In the genomic region with DNA sequence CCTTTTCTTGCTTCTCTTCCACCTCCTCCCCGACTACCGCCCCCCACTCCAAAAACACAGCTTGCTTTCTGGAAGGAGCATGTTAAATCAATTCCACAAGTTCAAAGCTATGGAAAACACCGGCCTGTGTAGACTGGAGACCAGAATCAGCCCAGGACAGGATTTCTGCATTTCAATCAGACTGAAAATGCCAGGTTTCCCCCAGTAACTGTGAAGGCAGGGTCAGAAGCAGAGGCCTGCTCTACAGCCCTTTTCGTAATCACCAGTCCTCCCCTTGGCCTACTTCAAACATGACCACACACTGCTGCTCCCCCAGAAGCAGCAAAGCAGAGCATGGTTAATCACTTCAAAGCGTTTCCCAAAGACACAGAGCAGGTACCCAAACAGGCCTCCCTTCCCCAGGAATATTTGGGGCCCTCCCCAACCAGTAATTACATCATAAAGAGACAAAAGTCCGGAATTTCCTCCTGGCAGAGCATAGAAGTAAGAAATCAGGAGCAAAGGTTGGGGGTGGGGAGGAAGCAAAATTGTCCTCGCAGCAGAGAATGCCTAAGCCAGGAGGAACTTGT, we compare ENCODE assay signal across 8 cellular contexts. TPM values are rescaled to one million over a fixed set of nuclear protein-coding genes. Genes with fewer than 3 reads are reported as not detected.
DNase-seq lines count a peak whose midpoint lies in the region; ATAC-seq lines count a peak whose summit lies in the region.

No MANE protein-coding gene starts in this region.

- peaks cover 92 to 100% (median 97%) of the 10 kb centered on the region in 10 experiments for H3K4me1 ChIP-seq in BLaER1 treated with 17β-estradiol and CSF1 and Interleukin-3, amounts not matched to agents 10 nM and 100 nM
- H3K4me1 ChIP-seq in mesenchymal stem cell (ENCODE audit: control insufficient read depth, insufficient read depth, low read depth, low read length) (peaks cover 39% of the 10 kb centered on the region), aorta (ENCODE audit: control insufficient read depth in 1 of 2, insufficient read depth in 2 of 2, low read length in 2 of 2) (no peaks in the 10 kb centered on the region), SJCRH30 (peaks cover 21% of the 10 kb centered on the region)

- peaks cover 0 to 6% (median 0%) of the 10 kb centered on the region in 11 experiments; a peak in 2 of 22 replicates for H3K9me3 ChIP-seq in BLaER1 treated with 17β-estradiol and CSF1 and Interleukin-3, amounts not matched to agents 10 nM and 100 nM (replicated peaks in 1 of 11)
- H3K9me3 ChIP-seq in mesenchymal stem cell (ENCODE audit: control insufficient read depth, low read length) (no peaks in the 10 kb centered on the region), aorta (ENCODE audit: control insufficient read depth, low read length) (no peaks in the 10 kb centered on the region), SJCRH30 (replicated peaks) (no peaks in the 10 kb centered on the region)

- H3K4me1 Mint-ChIP-seq in dendritic cell treated with granulocyte-macrophage colony-stimulating factor and Interleukin-4, amounts not matched to agents 40 ng/mL and 50 ng/mL, for 4 days (ENCODE audit: low read depth), result peaks cover 74% of the 10 kb centered on the region

- no peak overlapping the region for H2AFZ ChIP-seq in mesenchymal stem cell (ENCODE audit: low read depth, low read length)

- H3K36me3 Mint-ChIP-seq in dendritic cell treated with granulocyte-macrophage colony-stimulating factor and Interleukin-4, amounts not matched to agents 40 ng/mL and 50 ng/mL, for 4 days (ENCODE audit: low read depth), result peaks cover 14% of the 10 kb centered on the region

- H4K20me1 ChIP-seq in BLaER1 treated with 17β-estradiol and CSF1 and Interleukin-3, amounts not matched to agents 10 nM and 100 nM, result peaks cover 28 to 99% (median 84%) of the 10 kb centered on the region in 11 experiments; a peak in 20 of 22 replicates

- peak overlapping the region; percentile 97 for H3K27ac Mint-ChIP-seq in dendritic cell treated with granulocyte-macrophage colony-stimulating factor and Interleukin-4, amounts not matched to agents 40 ng/mL and 50 ng/mL, for 4 days

- DNase-seq in NCI-H226 (peak; percentile 65), mesenchymal stem cell (peak; percentile 83), aorta (peak; percentile 38 to 54), SJCRH30 (no peak), GDM1 (lab: John Stamatoyannopoulos, UW) (no peak)

- peak overlapping the region; percentile 92 for H2AK5ac ChIP-seq in mesenchymal stem cell (ENCODE audit: low read length, severe bottlenecking)

- H3K4me3 Mint-ChIP-seq in dendritic cell treated with granulocyte-macrophage colony-stimulating factor and Interleukin-4, amounts not matched to agents 40 ng/mL and 50 ng/mL, for 4 days, result peak overlapping the region; percentile 61

- peak overlapping the region; percentile 62 to 97 (median 88) for H3K4me2 ChIP-seq in BLaER1 treated with 17β-estradiol and CSF1 and Interleukin-3, amounts not matched to agents 10 nM and 100 nM
- H3K4me2 ChIP-seq in mesenchymal stem cell (ENCODE audit: low read length, poor library complexity, severe bottlenecking), result no peak overlapping the region

- H3K4me3 ChIP-seq in BLaER1 treated with 17β-estradiol and CSF1 and Interleukin-3, amounts not matched to agents 10 nM and 100 nM, result peak overlapping the region in 3 of 10 experiments; percentile 22 to 26 (median 26); a peak in 3 of 20 replicates
- peak overlapping the region in 1 of 2 experiments; percentile 62 for H3K4me3 ChIP-seq in mesenchymal stem cell (ENCODE audit: insufficient read depth in 1 of 2, low read depth in 1 of 2, low read length in 2 of 2)
- H3K4me3 ChIP-seq in aorta (ENCODE audit: low read length in 2 of 2), result no peak overlapping the region
- no peak overlapping the region for H3K4me3 ChIP-seq in SJCRH30

- H3K27ac ChIP-seq in BLaER1 treated with 17β-estradiol and CSF1 and Interleukin-3, amounts not matched to agents 10 nM and 100 nM, result peak overlapping the region; percentile 77 to 94 (median 85)
- H3K27ac ChIP-seq in mesenchymal stem cell (ENCODE audit: low read length, poor library complexity, severe bottlenecking) (peak overlapping the region; percentile 97), aorta (ENCODE audit: low read depth in 1 of 2, low read length in 2 of 2) (peak overlapping the region; percentile 99), SJCRH30 (no peak overlapping the region)

- H3K23ac ChIP-seq in mesenchymal stem cell (ENCODE audit: low read length in 2 of 2), result no peak overlapping the region

- no peak overlapping the region for H3K14ac ChIP-seq in mesenchymal stem cell (ENCODE audit: low read length in 2 of 2)

- H3K27me3 ChIP-seq in BLaER1 treated with 17β-estradiol and CSF1 and Interleukin-3, amounts not matched to agents 10 nM and 100 nM, result no peaks in the 10 kb centered on the region
- H3K27me3 ChIP-seq in mesenchymal stem cell (ENCODE audit: control insufficient read depth in 1 of 2, insufficient read depth in 1 of 2, low read length in 2 of 2), result no peaks in the 10 kb centered on the region
- no peaks in the 10 kb centered on the region for H3K27me3 ChIP-seq in aorta (ENCODE audit: control insufficient read depth in 1 of 2, insufficient read depth in 2 of 2, low read length in 1 of 2)
- H3K27me3 ChIP-seq in SJCRH30, result no peaks in the 10 kb centered on the region

- 8% methylated on average over 7 of the region's 7 CpGs for WGBS in mesenchymal stem cell
- WGBS in aorta, 2 donors, result 21 to 34% methylated on average over 7 of the region's 7 CpGs

- peak overlapping the region; percentile 65 to 95 for H3K18ac ChIP-seq in mesenchymal stem cell (ENCODE audit: low read depth in 1 of 2, low read length in 2 of 2)

- H4K8ac ChIP-seq in mesenchymal stem cell (ENCODE audit: low read length), result peak overlapping the region; percentile 83

- H3K9ac ChIP-seq in BLaER1 treated with 17β-estradiol and CSF1 and Interleukin-3, amounts not matched to agents 10 nM and 100 nM, result peak overlapping the region; percentile 56 to 82 (median 72); a peak in 21 of 22 replicates
- peak overlapping the region; percentile 96 for H3K9ac ChIP-seq in mesenchymal stem cell (ENCODE audit: low read length)

- H3K9me3 Mint-ChIP-seq in dendritic cell treated with granulocyte-macrophage colony-stimulating factor and Interleukin-4, amounts not matched to agents 40 ng/mL and 50 ng/mL, for 4 days, result no peaks in the 10 kb centered on the region

- peak overlapping the region; percentile 91 for H2BK120ac ChIP-seq in mesenchymal stem cell (ENCODE audit: low read depth, low read length)

- peak overlapping the region; percentile 89 to 96 for H2BK12ac ChIP-seq in mesenchymal stem cell (ENCODE audit: low read length in 2 of 2)

- H3K79me1 ChIP-seq in mesenchymal stem cell (replicated peaks; ENCODE audit: low read length, poor library complexity, severe bottlenecking), result peaks cover 6% of the 10 kb centered on the region

- H3K27me3 Mint-ChIP-seq in dendritic cell treated with granulocyte-macrophage colony-stimulating factor and Interleukin-4, amounts not matched to agents 40 ng/mL and 50 ng/mL, for 4 days, result no peaks in the 10 kb centered on the region

- H3K4ac ChIP-seq in mesenchymal stem cell (ENCODE audit: low read depth in 1 of 2, low read length in 2 of 2), result peak overlapping the region; percentile 38 to 82

- intact Hi-C loops in dendritic cell treated with granulocyte-macrophage colony-stimulating factor and Interleukin-4, amounts not matched to agents 40 ng/mL and 50 ng/mL, for 4 days (cut with micrococcal nuclease), result loop anchor here (2.0 kb wide), 1 partner anchor 41 kb away; no protein-coding TSS in a partner anchor
- intact Hi-C loops in aorta (cut with DNase I), result loop anchor here (2.0 to 5.0 kb wide), 3 partner anchors 39 to 46 kb away; a partner anchor contains a TSS

- peak overlapping the region; percentile 96 for H2BK5ac ChIP-seq in mesenchymal stem cell (ENCODE audit: low read depth, low read length, poor library complexity, severe bottlenecking)

- H4K91ac ChIP-seq in mesenchymal stem cell (ENCODE audit: low read length), result peak overlapping the region; percentile 97

- peaks cover 0 to 65% (median 43%) of the 10 kb centered on the region in 11 experiments; a peak in 19 of 22 replicates for H3K36me3 ChIP-seq in BLaER1 treated with 17β-estradiol and CSF1 and Interleukin-3, amounts not matched to agents 10 nM and 100 nM
- H3K36me3 ChIP-seq in mesenchymal stem cell (ENCODE audit: control insufficient read depth in 1 of 2, insufficient read depth in 2 of 2, low read depth in 1 of 2, low read length in 2 of 2), result no peaks in the 10 kb centered on the region
- no peaks in the 10 kb centered on the region for H3K36me3 ChIP-seq in aorta (ENCODE audit: control insufficient read depth in 1 of 2, insufficient read depth in 2 of 2, low read length in 1 of 2)
- H3K36me3 ChIP-seq in SJCRH30, result no peaks in the 10 kb centered on the region

- peak overlapping the region; percentile 67 for H2BK15ac ChIP-seq in mesenchymal stem cell (ENCODE audit: low read depth, poor library complexity, severe bottlenecking)

- ATAC-seq in aorta (ENCODE audit: low FRiP score), result peak; percentile 55
- no peak for ATAC-seq in GM19351 (IDR thresholded peaks at IDR 0.05; ENCODE audit: unreplicated experiment)

RNA-seq across cellular contexts. Expression of a gene that starts 38.4 kb away (rescaled TPM):
- polyA plus RNA-seq in mesenchymal stem cell (2013, experiment 1 of 2), result 21.6 TPM
- 24.4 TPM for polyA plus RNA-seq in mesenchymal stem cell (2013, experiment 2 of 2)
- 10 to 100 TPM; 19.1 to 27.4 TPM for total RNA-seq in aorta
- polyA plus RNA-seq in aorta, result 1 to 10 TPM; 4.5 to 9.1 TPM
- 45.4 and 45.8 TPM in 2 replicates for total RNA-seq in SJCRH30 (2014; rRNA removed; shearing (Covaris generic))

Comparison
In these comparisons a context has a peak if more than half of its experiments do, and no peak if none do; other contexts are left out.
1. DNase-seq: peak in NCI-H226 (single experiment), mesenchymal stem cell (single experiment) and aorta (2 of 2); none in SJCRH30 (0 of 2) and GDM1 (single experiment).